ENCODE assay signal across 24 cellular contexts in genomic region chr7:101618207-101618839, GRCh38. TPM values are rescaled to one million over a fixed set of nuclear protein-coding genes. Genes with fewer than 3 reads are reported as not detected.
A peak's percentile ranks its signal among the peaks of the same experiment; 100 is the strongest.
DNase-seq lines count a peak whose midpoint lies in the region; ATAC-seq and TF ChIP-seq lines count a peak whose summit lies in the region.
"Had no signal": no experiment of that assay in that cellular context is flagged by ENCODE, and none has a peak within 500 bp of the region (broad histone marks: within the 10 kb centered on the region; RNA-seq: fewer than 3 reads in every experiment).

No MANE protein-coding gene starts in this region.

- CTCF ChIA-PET in GM10248 (lab: Yijun Ruan, JAX) = no interaction called here

- no peaks in the 10 kb centered on the region for H4K20me1 ChIP-seq in GM23248 (ENCODE audit: insufficient read depth)

- no peaks in the 10 kb centered on the region for H3K9me3 ChIP-seq in GM23248 (ENCODE audit: low read depth)
- H3K9me3 ChIP-seq: upper lobe of left lung had no signal

- H3K27ac Mint-ChIP-seq in nephron = peak overlapping the region; percentile 37 to 82 (median 61)
- H3K27ac Mint-ChIP-seq in activated naive CD4-positive, alpha-beta T cell treated with anti-CD3 and anti-CD28 coated beads, Interleukin-2, amount 50 U/mL, for 72 hours = no peak overlapping the region
- H3K27ac Mint-ChIP-seq: activated CD4-positive, alpha-beta memory T cell treated with anti-CD3 and anti-CD28 coated beads, Interleukin-2, amount 10 ng/mL, durations not matched to agents 7 days and 5 days; T-helper 17 cell had no signal

- DNase-seq in AG20443 (ENCODE audit: low spot score) = peak; percentile 79
- peak; percentile 53 for DNase-seq in GM23248
- DNase-seq in dedifferentiated amniotic fluid mesenchymal stem cell (ENCODE audit: extremely low spot score) = peak; percentile 31
- no peak for DNase-seq in activated naive CD4-positive, alpha-beta T cell treated with anti-CD3 and anti-CD28 coated beads, Interleukin-2, amount 50 U/mL, for 72 hours (ENCODE audit: low spot score in 2 of 2)
- DNase-seq in GM10266 (ENCODE audit: extremely low spot score) = no peak
- no peak for DNase-seq in GM10248 (ENCODE audit: extremely low spot score)
- DNase-seq: activated CD4-positive, alpha-beta memory T cell treated with anti-CD3 and anti-CD28 coated beads, Interleukin-2, amount 10 ng/mL, durations not matched to agents 7 days and 5 days; activated T-cell treated with anti-CD3 and anti-CD28 coated beads, Interleukin-2, amount 50 U/mL, for 48 hours; COR-L47; hypothalamus; MM.1S; NCI-H1694; NCI-H510A; retina; SHP77; stimulated activated naive CD8-positive, alpha-beta T cell treated with anti-CD3 and anti-CD28 coated beads, Interleukin-15, Interleukin-2, amounts not matched to agents 100 U/mL and 50 U/mL, for 24 hours; T-helper 17 cell had no signal

- H3K4me1 Mint-ChIP-seq in nephron = peaks cover 22% of the 10 kb centered on the region
- H3K4me1 Mint-ChIP-seq: activated CD4-positive, alpha-beta memory T cell treated with anti-CD3 and anti-CD28 coated beads, Interleukin-2, amount 10 ng/mL, durations not matched to agents 7 days and 5 days; activated naive CD4-positive, alpha-beta T cell treated with anti-CD3 and anti-CD28 coated beads, Interleukin-2, amount 50 U/mL, for 24 hours; T-helper 17 cell had no signal

- H3K4me2 ChIP-seq in GM23248 (ENCODE audit: unreplicated experiment) = no peak overlapping the region

- H3K27me3 Mint-ChIP-seq in nephron (ENCODE audit: low read depth) = peaks cover 17% of the 10 kb centered on the region
- H3K27me3 Mint-ChIP-seq: activated CD4-positive, alpha-beta memory T cell treated with anti-CD3 and anti-CD28 coated beads, Interleukin-2, amount 10 ng/mL, durations not matched to agents 7 days and 5 days had no signal

- H2AFZ ChIP-seq in GM23248 = peak overlapping the region; percentile 54

- POLR2A ChIA-PET in GM10248 (lab: Yijun Ruan, JAX) = no interaction called here

- no peaks in the 10 kb centered on the region for H3K9me2 ChIP-seq in GM23248 (ENCODE audit: insufficient read depth)

- whole genome bisulfite sequencing in GM23248 (ENCODE audit: low coverage in 1 of 2, low lambda C conversion rate in 2 of 2, missing lambda C conversion rate in 2 of 2), 2 experiments = 49 to 50% methylated on average over 18 to 20 of the region's 20 CpGs

- TF ChIP-seq CTCF in nephron (IDR thresholded peaks at IDR 0.05; ENCODE audit: unreplicated experiment in 3 of 3) (no peak), GM10266 (IDR thresholded peaks at IDR 0.05; ENCODE audit: control insufficient read depth, insufficient read depth, low read depth, missing control alignments) (no peak), GM10248 (IDR thresholded peaks at IDR 0.05; ENCODE audit: control extremely low read depth, extremely low read depth, low read depth, missing control alignments) (no peak)

- in situ Hi-C loops in GM23248 (cut with MboI) = no loop called here

- no peak overlapping the region for H3K27ac ChIP-seq in GM23248
- H3K27ac ChIP-seq: upper lobe of left lung had no signal

- H3K4me3 ChIP-seq in GM23248 = no peak overlapping the region
- H3K4me3 ChIP-seq: upper lobe of left lung had no signal

- no peaks in the 10 kb centered on the region for H3K27me3 ChIP-seq in GM23248 (replicated peaks; ENCODE audit: insufficient read depth)
- H3K27me3 ChIP-seq: upper lobe of left lung had no signal

- no peaks in the 10 kb centered on the region for H3K36me3 ChIP-seq in GM23248 (ENCODE audit: low read depth)
- H3K36me3 ChIP-seq: upper lobe of left lung had no signal

- H3K4me1 ChIP-seq in GM23248 (ENCODE audit: insufficient read depth) = peaks cover 9% of the 10 kb centered on the region; the same call in 1 of the 2 replicates
- H3K4me1 ChIP-seq: upper lobe of left lung had no signal

- no peak for ATAC-seq in activated naive CD4-positive, alpha-beta T cell treated with anti-CD3 and anti-CD28 coated beads, Interleukin-2, amount 50 U/mL, for 72 hours
- no peak for ATAC-seq in HG03045 (IDR thresholded peaks at IDR 0.05; ENCODE audit: unreplicated experiment)
- ATAC-seq: stimulated activated naive CD8-positive, alpha-beta T cell treated with anti-CD3 and anti-CD28 coated beads, Interleukin-15, Interleukin-2, amounts not matched to agents 100 U/mL and 50 U/mL, for 24 hours; T-helper 17 cell had no signal

- H3K36me3 Mint-ChIP-seq in nephron (ENCODE audit: low read depth) = no peaks in the 10 kb centered on the region
- H3K36me3 Mint-ChIP-seq in activated naive CD4-positive, alpha-beta T cell treated with anti-CD3 and anti-CD28 coated beads, Interleukin-2, amount 50 U/mL, for 72 hours = no peaks in the 10 kb centered on the region
- H3K36me3 Mint-ChIP-seq: activated naive CD4-positive, alpha-beta T cell treated with anti-CD3 and anti-CD28 coated beads, Interleukin-2, amount 50 U/mL, for 24 hours had no signal

- H3F3A ChIP-seq in GM23248 (ENCODE audit: insufficient read depth) = no peaks in the 10 kb centered on the region

- H3K9me3 Mint-ChIP-seq in nephron = no peaks in the 10 kb centered on the region
- no peaks in the 10 kb centered on the region for H3K9me3 Mint-ChIP-seq in activated naive CD4-positive, alpha-beta T cell treated with anti-CD3 and anti-CD28 coated beads, Interleukin-2, amount 50 U/mL, for 72 hours
- H3K9me3 Mint-ChIP-seq: activated CD4-positive, alpha-beta memory T cell treated with anti-CD3 and anti-CD28 coated beads, Interleukin-2, amount 10 ng/mL, durations not matched to agents 7 days and 5 days; activated naive CD4-positive, alpha-beta T cell treated with anti-CD3 and anti-CD28 coated beads, Interleukin-2, amount 50 U/mL, for 24 hours had no signal

- no peaks in the 10 kb centered on the region for H3K79me2 ChIP-seq in GM23248 (ENCODE audit: insufficient read depth)

- H3K4me3 Mint-ChIP-seq in nephron = no peak overlapping the region
- H3K4me3 Mint-ChIP-seq: activated CD4-positive, alpha-beta memory T cell treated with anti-CD3 and anti-CD28 coated beads, Interleukin-2, amount 10 ng/mL, durations not matched to agents 7 days and 5 days; activated naive CD4-positive, alpha-beta T cell treated with anti-CD3 and anti-CD28 coated beads, Interleukin-2, amount 50 U/mL, for 24 hours; T-helper 17 cell had no signal

- peak overlapping the region; percentile 44; the same call in 1 of the 2 replicates for H3K9ac ChIP-seq in GM23248

RNA-seq across cellular contexts. Expression of gene MYL10, which starts 10.8 kb away (rescaled TPM):
- total RNA-seq in GM23248 (2014; rRNA removed; shearing (Covaris generic)) = not detected in 2 replicates
- polyA plus RNA-seq in GM23248 (2016; fragmentation: Nextera tagmentation; extraction: Ambion mirVana) = not detected in 2 replicates
- total RNA-seq in activated naive CD4-positive, alpha-beta T cell treated with anti-CD3 and anti-CD28 coated beads, Interleukin-2, amount 50 U/mL, for 72 hours = not detected
- total RNA-seq: activated CD4-positive, alpha-beta memory T cell treated with anti-CD3 and anti-CD28 coated beads, Interleukin-2, amount 10 ng/mL, durations not matched to agents 7 days and 5 days; kidney epithelial cell; mononuclear cell; T-helper 17 cell; upper lobe of left lung had no signal
- polyA plus RNA-seq: AG04450 had no signal

Comparison
In these comparisons a context has a peak if more than half of its experiments do, and no peak if none do; other contexts are left out.
1. DNase-seq: peak in AG20443 (single experiment), GM23248 (single experiment) and dedifferentiated amniotic fluid mesenchymal stem cell (single experiment); none in activated naive CD4-positive, alpha-beta T cell treated with anti-CD3 and anti-CD28 coated beads, Interleukin-2, amount 50 U/mL, for 72 hours (0 of 2), GM10266 (single experiment) and GM10248 (single experiment).
2. H3K27ac Mint-ChIP-seq: peak in nephron (3 of 3); none in activated naive CD4-positive, alpha-beta T cell treated with anti-CD3 and anti-CD28 coated beads, Interleukin-2, amount 50 U/mL, for 72 hours (0 of 2).